9 cellular contexts compared by ENCODE assay signal in genomic region chr1:70504821-70505193, GRCh38.
DNase-seq lines count a peak whose midpoint lies in the region; ATAC-seq, FAIRE-seq and TF ChIP-seq lines count a peak whose summit lies in the region.
"Had no signal": no experiment of that assay in that cellular context is flagged by ENCODE, and none has a peak within 500 bp of the region (broad histone marks: within the 10 kb centered on the region; RNA-seq: fewer than 3 reads in every experiment).

No MANE protein-coding gene starts in this region.

- ATAC-seq in GM19043 (IDR thresholded peaks at IDR 0.05; ENCODE audit: low read depth, unreplicated experiment) (peak; percentile 12), HG02981 (IDR thresholded peaks at IDR 0.05; ENCODE audit: unreplicated experiment) (peak; percentile 19)

- peaks cover 20% of the 10 kb centered on the region for H3K4me1 ChIP-seq in ACC112 (ENCODE audit: control insufficient read depth, insufficient read depth, low read length, unreplicated experiment)
- no peaks in the 10 kb centered on the region for H3K4me1 ChIP-seq in small intestine (ENCODE audit: control insufficient read depth in 2 of 2, insufficient read depth in 1 of 2, low read depth in 1 of 2, low read length in 1 of 2)

- no peak for TF ChIP-seq CTCF in brain microvascular endothelial cell (IDR thresholded peaks at IDR 0.05; ENCODE audit: low read depth, low read length, missing control alignments)

- H3K27me3 ChIP-seq in ACC112 (ENCODE audit: insufficient read depth, low read length) (no peaks in the 10 kb centered on the region), brain microvascular endothelial cell (replicated peaks) (no peaks in the 10 kb centered on the region), small intestine (ENCODE audit: control insufficient read depth in 2 of 2, insufficient read depth in 2 of 2, low read length in 2 of 2) (no peaks in the 10 kb centered on the region)

- WGBS in small intestine, 3 donors = 48 to 52% (median 48%) methylated on average over 2 of the region's 2 CpGs

- H3K27ac ChIP-seq in ACC112 (ENCODE audit: low read depth, low read length) (peak overlapping the region; percentile 51), brain microvascular endothelial cell (peak overlapping the region; percentile 53), small intestine (ENCODE audit: low read depth in 1 of 2, low read length in 1 of 2) (no peak overlapping the region)

- FAIRE-seq in small intestine (lab: Jason Lieb, UNC) = no peak
- FAIRE-seq: endothelial cell of umbilical vein had no signal

- DNase-seq in brain microvascular endothelial cell (peak; percentile 77), NCI-H1930 (lab: John Stamatoyannopoulos, UW) (no peak), MV-4-11 (lab: John Stamatoyannopoulos, UW) (no peak), small intestine (no peak)
- no peak for DNase-seq in effector CD8-positive, alpha-beta T cell (lab: John Stamatoyannopoulos, UW)

- no peak overlapping the region for H2AFZ ChIP-seq in ACC112 (ENCODE audit: low read length, unreplicated experiment)

- in situ Hi-C loops in brain microvascular endothelial cell (cut with HindIII; ENCODE audit: low pct_ligation_motif_present, low sequenced_read_pairs) = no loop called here

- H3K9me3 ChIP-seq in small intestine (ENCODE audit: control insufficient read depth, low read depth) = no peaks in the 10 kb centered on the region

- no peaks in the 10 kb centered on the region for H3K79me2 ChIP-seq in ACC112 (ENCODE audit: control insufficient read depth, insufficient read depth, low read length, unreplicated experiment)

- no peaks in the 10 kb centered on the region for H3K36me3 ChIP-seq in ACC112 (ENCODE audit: insufficient read depth, low read length)
- H3K36me3 ChIP-seq in brain microvascular endothelial cell (replicated peaks) = no peaks in the 10 kb centered on the region
- H3K36me3 ChIP-seq in small intestine (ENCODE audit: control insufficient read depth in 2 of 2, insufficient read depth in 2 of 2, low read length in 2 of 2) = no peaks in the 10 kb centered on the region

- H3K4me3 ChIP-seq in ACC112 (ENCODE audit: low read depth, low read length) (no peak overlapping the region), brain microvascular endothelial cell (ENCODE audit: low read depth, low read length) (no peak overlapping the region), small intestine (ENCODE audit: low read depth in 1 of 2, low read length in 2 of 2) (no peak overlapping the region)

Comparison
In these comparisons a context has a peak if more than half of its experiments do, and no peak if none do; other contexts are left out.
1. H3K27ac ChIP-seq: peak in ACC112 (single experiment) and brain microvascular endothelial cell (single experiment); none in small intestine (0 of 2).